In the genomic region with DNA sequence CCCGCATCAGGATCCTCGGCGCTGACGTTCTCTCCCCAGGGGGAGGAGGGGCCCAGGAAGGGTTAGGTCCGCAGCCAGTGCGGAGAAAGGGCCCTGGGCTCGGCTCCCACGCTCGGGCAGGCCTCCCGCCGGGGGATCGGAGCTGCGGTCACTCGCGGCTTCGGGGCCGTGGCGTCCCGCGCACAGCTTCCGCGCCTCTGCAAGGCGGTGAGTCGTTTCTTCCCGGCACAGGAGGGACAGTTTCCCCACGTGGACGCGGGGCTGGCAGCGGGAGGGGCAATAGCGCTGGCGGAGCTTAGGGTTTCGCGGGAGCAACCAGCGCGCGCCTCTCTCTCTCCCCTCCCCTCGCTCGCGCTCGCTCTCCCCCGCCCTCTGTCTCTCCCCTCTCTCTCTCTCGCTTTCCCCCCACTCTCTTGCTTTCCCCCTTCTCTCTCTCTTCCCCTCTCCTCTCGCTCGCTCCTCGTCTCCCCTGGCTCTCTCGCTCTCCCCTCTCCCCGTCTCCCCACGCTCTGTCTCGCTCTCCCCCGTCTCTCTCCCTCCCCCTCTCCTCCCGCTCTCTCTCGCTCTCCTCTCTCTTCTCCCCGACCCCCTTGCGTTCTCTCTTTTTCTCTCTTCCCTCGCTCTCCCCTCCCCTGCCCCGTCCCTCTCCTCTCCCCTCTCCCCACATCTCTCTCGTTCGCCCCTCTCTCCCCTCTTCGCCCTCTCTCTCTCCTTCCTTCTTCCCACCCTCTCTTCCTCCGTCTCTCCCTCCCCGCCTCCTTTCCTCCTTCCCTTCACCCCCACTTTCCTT, we compare ENCODE assay signal across 1 cellular context.
TF ChIP-seq lines count a peak whose summit lies in the region.

No MANE protein-coding gene starts in this region.

TF ChIP-seq in HepG2, 621 proteins besides CTCF, POLR2A, EP300 and RAD21 (continued from another document and continues in another):
- TF ChIP-seq, protein P1, sequence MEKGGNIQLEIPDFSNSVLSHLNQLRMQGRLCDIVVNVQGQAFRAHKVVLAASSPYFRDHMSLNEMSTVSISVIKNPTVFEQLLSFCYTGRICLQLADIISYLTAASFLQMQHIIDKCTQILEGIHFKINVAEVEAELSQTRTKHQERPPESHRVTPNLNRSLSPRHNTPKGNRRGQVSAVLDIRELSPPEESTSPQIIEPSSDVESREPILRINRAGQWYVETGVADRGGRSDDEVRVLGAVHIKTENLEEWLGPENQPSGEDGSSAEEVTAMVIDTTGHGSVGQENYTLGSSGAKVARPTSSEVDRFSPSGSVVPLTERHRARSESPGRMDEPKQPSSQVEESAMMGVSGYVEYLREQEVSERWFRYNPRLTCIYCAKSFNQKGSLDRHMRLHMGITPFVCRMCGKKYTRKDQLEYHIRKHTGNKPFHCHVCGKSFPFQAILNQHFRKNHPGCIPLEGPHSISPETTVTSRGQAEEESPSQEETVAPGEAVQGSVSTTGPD (CRISPR knock-in tag; IDR thresholded peaks at IDR 0.05), result no peak
- TF ChIP-seq ESRRA (CRISPR knock-in tag; IDR thresholded peaks at IDR 0.05; ENCODE audit: low read depth), result no peak
- TF ChIP-seq, protein P2, sequence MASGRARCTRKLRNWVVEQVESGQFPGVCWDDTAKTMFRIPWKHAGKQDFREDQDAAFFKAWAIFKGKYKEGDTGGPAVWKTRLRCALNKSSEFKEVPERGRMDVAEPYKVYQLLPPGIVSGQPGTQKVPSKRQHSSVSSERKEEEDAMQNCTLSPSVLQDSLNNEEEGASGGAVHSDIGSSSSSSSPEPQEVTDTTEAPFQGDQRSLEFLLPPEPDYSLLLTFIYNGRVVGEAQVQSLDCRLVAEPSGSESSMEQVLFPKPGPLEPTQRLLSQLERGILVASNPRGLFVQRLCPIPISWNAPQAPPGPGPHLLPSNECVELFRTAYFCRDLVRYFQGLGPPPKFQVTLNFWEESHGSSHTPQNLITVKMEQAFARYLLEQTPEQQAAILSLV (CRISPR knock-in tag; IDR thresholded peaks at IDR 0.05; ENCODE audit: borderline replicate concordance), result peak; percentile 51; the same call in 1 of the 2 replicates
- TF ChIP-seq SP5 (CRISPR knock-in tag; IDR thresholded peaks at IDR 0.05; ENCODE audit: borderline replicate concordance, low read depth), result no peak
- no peak for TF ChIP-seq RORA (CRISPR knock-in tag; IDR thresholded peaks at IDR 0.05)
- TF ChIP-seq SOX5 (CRISPR knock-in tag; IDR thresholded peaks at IDR 0.05; ENCODE audit: borderline replicate concordance), result no peak
- TF ChIP-seq, protein P3, sequence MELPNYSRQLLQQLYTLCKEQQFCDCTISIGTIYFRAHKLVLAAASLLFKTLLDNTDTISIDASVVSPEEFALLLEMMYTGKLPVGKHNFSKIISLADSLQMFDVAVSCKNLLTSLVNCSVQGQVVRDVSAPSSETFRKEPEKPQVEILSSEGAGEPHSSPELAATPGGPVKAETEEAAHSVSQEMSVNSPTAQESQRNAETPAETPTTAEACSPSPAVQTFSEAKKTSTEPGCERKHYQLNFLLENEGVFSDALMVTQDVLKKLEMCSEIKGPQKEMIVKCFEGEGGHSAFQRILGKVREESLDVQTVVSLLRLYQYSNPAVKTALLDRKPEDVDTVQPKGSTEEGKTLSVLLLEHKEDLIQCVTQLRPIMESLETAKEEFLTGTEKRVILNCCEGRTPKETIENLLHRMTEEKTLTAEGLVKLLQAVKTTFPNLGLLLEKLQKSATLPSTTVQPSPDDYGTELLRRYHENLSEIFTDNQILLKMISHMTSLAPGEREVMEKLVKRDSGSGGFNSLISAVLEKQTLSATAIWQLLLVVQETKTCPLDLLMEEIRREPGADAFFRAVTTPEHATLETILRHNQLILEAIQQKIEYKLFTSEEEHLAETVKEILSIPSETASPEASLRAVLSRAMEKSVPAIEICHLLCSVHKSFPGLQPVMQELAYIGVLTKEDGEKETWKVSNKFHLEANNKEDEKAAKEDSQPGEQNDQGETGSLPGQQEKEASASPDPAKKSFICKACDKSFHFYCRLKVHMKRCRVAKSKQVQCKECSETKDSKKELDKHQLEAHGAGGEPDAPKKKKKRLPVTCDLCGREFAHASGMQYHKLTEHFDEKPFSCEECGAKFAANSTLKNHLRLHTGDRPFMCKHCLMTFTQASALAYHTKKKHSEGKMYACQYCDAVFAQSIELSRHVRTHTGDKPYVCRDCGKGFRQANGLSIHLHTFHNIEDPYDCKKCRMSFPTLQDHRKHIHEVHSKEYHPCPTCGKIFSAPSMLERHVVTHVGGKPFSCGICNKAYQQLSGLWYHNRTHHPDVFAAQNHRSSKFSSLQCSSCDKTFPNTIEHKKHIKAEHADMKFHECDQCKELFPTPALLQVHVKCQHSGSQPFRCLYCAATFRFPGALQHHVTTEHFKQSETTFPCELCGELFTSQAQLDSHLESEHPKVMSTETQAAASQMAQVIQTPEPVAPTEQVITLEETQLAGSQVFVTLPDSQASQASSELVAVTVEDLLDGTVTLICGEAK (IDR thresholded peaks at IDR 0.05), result no peak
- TF ChIP-seq, protein P3 (CRISPR knock-in tag; IDR thresholded peaks at IDR 0.05), result no peak
- TF ChIP-seq PHF8 (CRISPR knock-in tag; IDR thresholded peaks at IDR 0.05), result no peak; the same call in 1 of the 2 replicates
- TF ChIP-seq FIP1L1 (IDR thresholded peaks at IDR 0.05; ENCODE audit: borderline replicate concordance, insufficient read depth, low read depth, low read length), result no peak
- no peak for TF ChIP-seq BRCA1 (CRISPR knock-in tag; IDR thresholded peaks at IDR 0.05)
- 0 out of 2 replicates have a peak, but pooled peaks have one; percentile 53 for TF ChIP-seq CHCHD3 (CRISPR knock-in tag; IDR thresholded peaks at IDR 0.05)
- TF ChIP-seq, protein P4, sequence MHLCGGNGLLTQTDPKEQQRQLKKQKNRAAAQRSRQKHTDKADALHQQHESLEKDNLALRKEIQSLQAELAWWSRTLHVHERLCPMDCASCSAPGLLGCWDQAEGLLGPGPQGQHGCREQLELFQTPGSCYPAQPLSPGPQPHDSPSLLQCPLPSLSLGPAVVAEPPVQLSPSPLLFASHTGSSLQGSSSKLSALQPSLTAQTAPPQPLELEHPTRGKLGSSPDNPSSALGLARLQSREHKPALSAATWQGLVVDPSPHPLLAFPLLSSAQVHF (CRISPR knock-in tag; IDR thresholded peaks at IDR 0.05), result no peak
- TF ChIP-seq HNF4G (IDR thresholded peaks at IDR 0.05; ENCODE audit: borderline replicate concordance, low read depth, low read length), result no peak
- TF ChIP-seq HNF4G (CRISPR knock-in tag; IDR thresholded peaks at IDR 0.05; ENCODE audit: borderline replicate concordance, low read depth), result no peak
- no peak for TF ChIP-seq JUN (CRISPR knock-in tag; IDR thresholded peaks at IDR 0.05)
- TF ChIP-seq MAZ (IDR thresholded peaks at IDR 0.05; ENCODE audit: borderline replicate concordance, low read depth, low read length), result peak; percentile 41; the same call in 1 of the 2 replicates
- peak; percentile 52; the same call in 1 of the 2 replicates for TF ChIP-seq MAZ (CRISPR knock-in tag; IDR thresholded peaks at IDR 0.05; ENCODE audit: low read depth)
- TF ChIP-seq, protein P5, sequence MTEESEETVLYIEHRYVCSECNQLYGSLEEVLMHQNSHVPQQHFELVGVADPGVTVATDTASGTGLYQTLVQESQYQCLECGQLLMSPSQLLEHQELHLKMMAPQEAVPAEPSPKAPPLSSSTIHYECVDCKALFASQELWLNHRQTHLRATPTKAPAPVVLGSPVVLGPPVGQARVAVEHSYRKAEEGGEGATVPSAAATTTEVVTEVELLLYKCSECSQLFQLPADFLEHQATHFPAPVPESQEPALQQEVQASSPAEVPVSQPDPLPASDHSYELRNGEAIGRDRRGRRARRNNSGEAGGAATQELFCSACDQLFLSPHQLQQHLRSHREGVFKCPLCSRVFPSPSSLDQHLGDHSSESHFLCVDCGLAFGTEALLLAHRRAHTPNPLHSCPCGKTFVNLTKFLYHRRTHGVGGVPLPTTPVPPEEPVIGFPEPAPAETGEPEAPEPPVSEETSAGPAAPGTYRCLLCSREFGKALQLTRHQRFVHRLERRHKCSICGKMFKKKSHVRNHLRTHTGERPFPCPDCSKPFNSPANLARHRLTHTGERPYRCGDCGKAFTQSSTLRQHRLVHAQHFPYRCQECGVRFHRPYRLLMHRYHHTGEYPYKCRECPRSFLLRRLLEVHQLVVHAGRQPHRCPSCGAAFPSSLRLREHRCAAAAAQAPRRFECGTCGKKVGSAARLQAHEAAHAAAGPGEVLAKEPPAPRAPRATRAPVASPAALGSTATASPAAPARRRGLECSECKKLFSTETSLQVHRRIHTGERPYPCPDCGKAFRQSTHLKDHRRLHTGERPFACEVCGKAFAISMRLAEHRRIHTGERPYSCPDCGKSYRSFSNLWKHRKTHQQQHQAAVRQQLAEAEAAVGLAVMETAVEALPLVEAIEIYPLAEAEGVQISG (CRISPR knock-in tag; IDR thresholded peaks at IDR 0.05), result 0 out of 2 replicates have a peak, but pooled peaks have one; percentile 20
- peak; percentile 74; the same call in 1 of the 2 replicates for TF ChIP-seq FOXC1 (CRISPR knock-in tag; IDR thresholded peaks at IDR 0.05; ENCODE audit: borderline replicate concordance)
- no peak for TF ChIP-seq ZNF549 (CRISPR knock-in tag; IDR thresholded peaks at IDR 0.05)
- TF ChIP-seq IKZF4 (CRISPR knock-in tag; IDR thresholded peaks at IDR 0.05; ENCODE audit: borderline replicate concordance, low read depth, not compliant biosample characterization), result no peak
- TF ChIP-seq ZNF180 (CRISPR knock-in tag; IDR thresholded peaks at IDR 0.05; ENCODE audit: borderline replicate concordance, low read depth), result no peak
- TF ChIP-seq SALL1 (CRISPR knock-in tag; IDR thresholded peaks at IDR 0.05), result peak; percentile 71
- TF ChIP-seq, protein P6, sequence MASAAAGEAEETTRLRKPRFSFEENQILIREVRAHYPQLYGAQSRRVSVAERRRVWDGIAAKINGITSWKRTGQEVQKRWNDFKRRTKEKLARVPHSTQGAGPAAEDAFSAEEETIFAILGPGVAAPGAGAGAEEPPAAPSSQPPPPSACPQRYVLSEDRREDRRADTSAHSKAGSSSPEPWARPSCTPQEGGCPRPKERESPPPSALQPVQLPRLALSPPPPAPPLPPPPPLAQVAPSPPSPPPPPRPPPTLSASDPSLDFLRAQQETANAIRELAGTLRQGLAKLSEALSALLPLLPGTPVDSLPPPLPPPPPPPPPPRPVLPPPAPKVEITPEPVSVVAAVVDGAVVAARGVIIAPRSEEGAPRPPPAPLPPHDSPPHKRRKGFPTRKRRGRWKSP (CRISPR knock-in tag; IDR thresholded peaks at IDR 0.05), result peak; percentile 83; the same call in 1 of the 2 replicates
- TF ChIP-seq, protein P7, sequence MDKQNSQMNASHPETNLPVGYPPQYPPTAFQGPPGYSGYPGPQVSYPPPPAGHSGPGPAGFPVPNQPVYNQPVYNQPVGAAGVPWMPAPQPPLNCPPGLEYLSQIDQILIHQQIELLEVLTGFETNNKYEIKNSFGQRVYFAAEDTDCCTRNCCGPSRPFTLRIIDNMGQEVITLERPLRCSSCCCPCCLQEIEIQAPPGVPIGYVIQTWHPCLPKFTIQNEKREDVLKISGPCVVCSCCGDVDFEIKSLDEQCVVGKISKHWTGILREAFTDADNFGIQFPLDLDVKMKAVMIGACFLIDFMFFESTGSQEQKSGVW (CRISPR knock-in tag; IDR thresholded peaks at IDR 0.05; ENCODE audit: borderline replicate concordance), result no peak
- no peak for TF ChIP-seq U2AF1 (optimal IDR thresholded peaks at IDR 0.05; ENCODE audit: low read depth, low read length)
- no peak for TF ChIP-seq EZH2 (conservative IDR thresholded peaks at IDR 0.05; ENCODE audit: low read depth, low read length)
- no peak for TF ChIP-seq RCOR2 (CRISPR knock-in tag; IDR thresholded peaks at IDR 0.05)
- TF ChIP-seq TMF1 (CRISPR knock-in tag; IDR thresholded peaks at IDR 0.05; ENCODE audit: low read depth), result no peak
- peak; percentile 67; the same call in 1 of the 2 replicates for TF ChIP-seq GABPB1 (CRISPR knock-in tag; IDR thresholded peaks at IDR 0.05)
- no peak for TF ChIP-seq CENPX (CRISPR knock-in tag; IDR thresholded peaks at IDR 0.05)
- TF ChIP-seq ZNF768 (CRISPR knock-in tag; IDR thresholded peaks at IDR 0.05), result peak; percentile 48; the same call in 1 of the 2 replicates
- peak; percentile 37; the same call in 1 of the 2 replicates for TF ChIP-seq NFKB2 (CRISPR knock-in tag; IDR thresholded peaks at IDR 0.05; ENCODE audit: borderline replicate concordance)
- TF ChIP-seq IRF2 (CRISPR knock-in tag; IDR thresholded peaks at IDR 0.05), result 0 out of 2 replicates have a peak, but pooled peaks have one; percentile 16
